In genomic region chr4:70114091-70114490, GRCh38 we compare ENCODE assay signal across 4 cellular contexts. TPM values are rescaled to one million over a fixed set of nuclear protein-coding genes. Genes with fewer than 3 reads are reported as not detected.
"Had no signal": no experiment of that assay in that cellular context is flagged by ENCODE, and none has a peak within 500 bp of the region (broad histone marks: within the 10 kb centered on the region; RNA-seq: fewer than 3 reads in every experiment).

No MANE protein-coding gene starts in this region.

- ATAC-seq: GM12878 had no signal

- DNase-seq: GDM1, GF-D8 had no signal

- H3K4me3 ChIP-seq: GM12878 had no signal

RNA-seq across cellular contexts. Expression of gene PRR27, which starts 39.9 kb away (rescaled TPM):
- total RNA-seq: G401, GM12878 had no signal
